5 cellular contexts compared by ENCODE assay signal in genomic region chr19:46161642-46162257, GRCh38. TPM values are rescaled to one million over a fixed set of nuclear protein-coding genes. Genes with fewer than 3 reads are reported as not detected.
"Had no signal": no experiment of that assay in that cellular context is flagged by ENCODE, and none has a peak within 500 bp of the region (broad histone marks: within the 10 kb centered on the region; RNA-seq: fewer than 3 reads in every experiment).

No MANE protein-coding gene starts in this region.

RNA-seq across cellular contexts. Expression of gene IGFL2, which starts 13.7 kb away (rescaled TPM):
- total RNA-seq: HepG2, HT1080, IMR-90 had no signal
- polyA plus RNA-seq: HepG2, IgD-negative memory B cell, IMR-90 had no signal

RNA-seq across cellular contexts. Expression of gene IGFL3, which starts 37.3 kb away (rescaled TPM):
- total RNA-seq: HepG2, HT-29, IMR-90 had no signal
- polyA plus RNA-seq: HepG2, IgD-negative memory B cell, IMR-90 had no signal
